In genomic region chr7:5620459-5620881, GRCh38 we compare ENCODE assay signal across 1 cellular context.
TF ChIP-seq lines count a peak whose summit lies in the region.

No MANE protein-coding gene starts in this region.

TF ChIP-seq in HepG2, 621 proteins besides CTCF, POLR2A, EP300 and RAD21:
- peak; percentile 70 for TF ChIP-seq AGO2 (optimal IDR thresholded peaks at IDR 0.05; ENCODE audit: low read depth, low read length)
- no peak for TF ChIP-seq NPAS2 (CRISPR knock-in tag; IDR thresholded peaks at IDR 0.05; ENCODE audit: borderline replicate concordance)
